In genomic region chr5:135539430-135540005, GRCh38 we compare ENCODE assay signal across 18 cellular contexts. TPM values are rescaled to one million over a fixed set of nuclear protein-coding genes. Genes with fewer than 3 reads are reported as not detected.
DNase-seq lines count a peak whose midpoint lies in the region; ATAC-seq and TF ChIP-seq lines count a peak whose summit lies in the region.
"Had no signal": no experiment of that assay in that cellular context is flagged by ENCODE, and none has a peak within 500 bp of the region (broad histone marks: within the 10 kb centered on the region; RNA-seq: fewer than 3 reads in every experiment).

No MANE protein-coding gene starts in this region.

- peaks cover 31% of the 10 kb centered on the region for H3K4me1 Mint-ChIP-seq in stimulated activated naive CD8-positive, alpha-beta T cell treated with anti-CD3 and anti-CD28 coated beads, Interleukin-15, amount 100 ng/mL, for 72 hours

- no peaks in the 10 kb centered on the region for H3K79me2 ChIP-seq in OCI-LY7 (ENCODE audit: insufficient read depth, low read depth, low read length)

- H3K4me2 ChIP-seq in OCI-LY7 (ENCODE audit: low read length) = no peak overlapping the region
- H3K4me2 ChIP-seq: A549 had no signal

- POLR2A ChIA-PET in OCI-LY7 (lab: Charles Lee) = no interaction called here

- TF ChIP-seq CTCF in RWPE2 (IDR thresholded peaks at IDR 0.05; ENCODE audit: poor library complexity, severe bottlenecking) = no peak
- no peak for TF ChIP-seq CTCF in OCI-LY7 (conservative IDR thresholded peaks at IDR 0.05; ENCODE audit: low read length)

- peak; percentile 11 for ATAC-seq in stimulated activated naive CD8-positive, alpha-beta T cell treated with anti-CD3 and anti-CD28 coated beads, Interleukin-15, amount 100 ng/mL, for 72 hours
- no peak for ATAC-seq in stimulated activated naive CD8-positive, alpha-beta T cell treated with anti-CD3 and anti-CD28 coated beads, Interleukin-15, Interleukin-2, amounts not matched to agents 100 U/mL and 50 U/mL, for 24 hours
- ATAC-seq in RWPE2 (ENCODE audit: low read depth) (no peak), HG02840 (IDR thresholded peaks at IDR 0.05; ENCODE audit: low FRiP score, unreplicated experiment) (no peak)
- ATAC-seq: A549, GM12878 had no signal

- no peaks in the 10 kb centered on the region for H3K9me2 ChIP-seq in OCI-LY7 (ENCODE audit: insufficient read depth, low read length)

- CTCF ChIA-PET in OCI-LY7 (lab: Charles Lee; ENCODE audit: unreplicated experiment) = no interaction called here

- H3K9me3 Mint-ChIP-seq in stimulated activated naive CD8-positive, alpha-beta T cell treated with anti-CD3 and anti-CD28 coated beads, Interleukin-15, amount 100 ng/mL, for 72 hours = no peaks in the 10 kb centered on the region
- H3K9me3 Mint-ChIP-seq: CD4-positive, alpha-beta T cell had no signal

- H3K4me3 Mint-ChIP-seq in stimulated activated naive CD8-positive, alpha-beta T cell treated with anti-CD3 and anti-CD28 coated beads, Interleukin-15, amount 100 ng/mL, for 72 hours = no peak overlapping the region
- H3K4me3 Mint-ChIP-seq: CD4-positive, alpha-beta T cell had no signal

- no peak overlapping the region for H2AFZ ChIP-seq in OCI-LY7 (ENCODE audit: low read length)

- H3K4me1 ChIP-seq in RWPE2 (ENCODE audit: insufficient read depth, poor library complexity, severe bottlenecking) (no peaks in the 10 kb centered on the region), OCI-LY7 (ENCODE audit: insufficient read depth, low read length, poor library complexity, severe bottlenecking) (no peaks in the 10 kb centered on the region)

- H4K20me1 ChIP-seq in OCI-LY7 (ENCODE audit: insufficient read depth, low read length) = no peaks in the 10 kb centered on the region

- H3K27ac ChIP-seq in RWPE2 (ENCODE audit: poor library complexity, severe bottlenecking) (no peak overlapping the region), OCI-LY7 (ENCODE audit: low read depth, low read length, poor library complexity, severe bottlenecking) (no peak overlapping the region)
- H3K27ac ChIP-seq: 22Rv1, A549, C4-2B had no signal

- H3K9me3 ChIP-seq in RWPE2 (ENCODE audit: severe bottlenecking) (no peaks in the 10 kb centered on the region), OCI-LY7 (ENCODE audit: low read length) (no peaks in the 10 kb centered on the region)
- H3K9me3 ChIP-seq: Caco-2 had no signal

- BruUV-seq in OCI-LY7 (replicated peaks; lab: Mats Ljungman, UMichigan) = no TSS peak

- H3K27ac Mint-ChIP-seq in stimulated activated naive CD8-positive, alpha-beta T cell treated with anti-CD3 and anti-CD28 coated beads, Interleukin-15, amount 100 ng/mL, for 72 hours = no peak overlapping the region
- H3K27ac Mint-ChIP-seq: CD4-positive, alpha-beta T cell had no signal

- intact Hi-C loops in OCI-LY7 (cut with micrococcal nuclease; ENCODE audit: unreplicated experiment) = loop anchor here (5.0 kb wide), 1 partner anchor 62 kb away; no protein-coding TSS in a partner anchor

- no peak for DNase-seq in stimulated activated naive CD8-positive, alpha-beta T cell treated with anti-CD3 and anti-CD28 coated beads, Interleukin-15, amount 100 ng/mL, for 72 hours
- no peak for DNase-seq in stimulated activated naive CD8-positive, alpha-beta T cell treated with anti-CD3 and anti-CD28 coated beads, Interleukin-15, Interleukin-2, amounts not matched to agents 100 U/mL and 50 U/mL, for 24 hours
- DNase-seq in RWPE2 (ENCODE audit: low spot score) (peak; percentile 29), islet precursor cell (peak; percentile 32), NCI-H69 (lab: John Stamatoyannopoulos, UW) (no peak), OCI-LY7 (ENCODE audit: low spot score) (no peak), activated gamma-delta T cell treated with Interleukin-2 at 50 U/mL for 16 hours (no peak)
- DNase-seq: AML-193; Caco-2; CD4-positive, alpha-beta T cell; GF-D8; HCEC 1CT; IMR-90 had no signal

- H3K36me3 ChIP-seq in RWPE2 (ENCODE audit: low read depth) = no peaks in the 10 kb centered on the region
- H3K36me3 ChIP-seq in OCI-LY7 (ENCODE audit: insufficient read depth, low read length) = no peaks in the 10 kb centered on the region

- peaks cover 53% of the 10 kb centered on the region for H3K27me3 ChIP-seq in RWPE2 (ENCODE audit: insufficient read depth, poor library complexity, severe bottlenecking)

- H3K4me3 ChIP-seq in RWPE2 (ENCODE audit: severe bottlenecking) (no peak overlapping the region), OCI-LY7 (ENCODE audit: low read depth, low read length, poor library complexity, severe bottlenecking) (no peak overlapping the region)
- H3K4me3 ChIP-seq: A549, GM12878 had no signal

- H3K27me3 Mint-ChIP-seq in stimulated activated naive CD8-positive, alpha-beta T cell treated with anti-CD3 and anti-CD28 coated beads, Interleukin-15, amount 100 ng/mL, for 72 hours = peaks cover 96% of the 10 kb centered on the region

RNA-seq across cellular contexts. Expression of gene NEUROG1, which starts 3.8 kb away (rescaled TPM):
- total RNA-seq in OCI-LY7 (2014; rRNA removed; shearing (Covaris generic)) = not detected in 2 replicates
- total RNA-seq in OCI-LY7 (2022) = not detected in 2 replicates
- total RNA-seq: Caco-2; CD4-positive, alpha-beta T cell; GM12878; IMR-90 had no signal

RNA-seq across cellular contexts. Expression of gene CXCL14, which starts 39.3 kb away (rescaled TPM):
- total RNA-seq in OCI-LY7 (2014; rRNA removed; shearing (Covaris generic)) = not detected in 2 replicates
- not detected in 2 replicates for total RNA-seq in OCI-LY7 (2022)
- total RNA-seq: Caco-2; CD4-positive, alpha-beta T cell; GM12878; IMR-90 had no signal

Comparison
In these comparisons a context has a peak if more than half of its experiments do, and no peak if none do; other contexts are left out.
1. DNase-seq: peak in RWPE2 (single experiment) and islet precursor cell (single experiment); none in stimulated activated naive CD8-positive, alpha-beta T cell treated with anti-CD3 and anti-CD28 coated beads, Interleukin-15, amount 100 ng/mL, for 72 hours (0 of 2), stimulated activated naive CD8-positive, alpha-beta T cell treated with anti-CD3 and anti-CD28 coated beads, Interleukin-15, Interleukin-2, amounts not matched to agents 100 U/mL and 50 U/mL, for 24 hours (single experiment), NCI-H69 (single experiment), OCI-LY7 (single experiment) and activated gamma-delta T cell treated with Interleukin-2 at 50 U/mL for 16 hours (single experiment).